ENCODE assay signal across 21 cellular contexts in the genomic region with DNA sequence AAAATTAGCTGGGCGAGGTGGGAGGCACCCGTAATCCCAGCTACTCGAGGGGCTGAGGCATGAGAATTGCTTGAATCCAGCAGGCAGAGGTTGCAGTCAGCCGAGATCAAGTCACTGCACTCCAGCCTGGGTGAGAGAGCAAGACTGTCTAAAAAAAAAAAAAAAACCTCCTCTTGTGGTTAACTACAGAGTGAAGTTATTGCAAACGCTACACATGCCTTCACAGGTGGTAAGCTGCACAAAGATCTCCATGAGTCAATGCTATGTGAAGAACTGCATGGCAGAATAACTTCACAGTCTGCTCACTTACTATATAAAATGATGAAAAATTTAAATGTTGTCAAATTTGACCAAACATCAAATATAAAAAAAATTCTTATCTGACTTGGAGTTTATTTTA.
"Had no signal": no experiment of that assay in that cellular context is flagged by ENCODE, and none has a peak within 500 bp of the region (broad histone marks: within the 10 kb centered on the region; RNA-seq: fewer than 3 reads in every experiment).

No MANE protein-coding gene starts in this region.

- H3K4me3 ChIP-seq: esophagus muscularis mucosa, gastrocnemius medialis, heart right ventricle, lung, psoas muscle, skin epidermis, testis, transverse colon had no signal

- DNase-seq: effector memory CD4-positive, alpha-beta T cell; gastrocnemius medialis; heart right ventricle; hypothalamus; islet precursor cell; left colon; left ventricle myocardium superior; mesendoderm; naive thymus-derived CD4-positive, alpha-beta T cell; nephron progenitor cell; psoas muscle; stimulated activated CD4-positive, alpha-beta T cell treated with anti-CD3 and anti-CD28 coated beads, Interleukin-2, amount 100 ng/mL, for 24 hours; stimulated activated CD4-positive, alpha-beta T cell treated with anti-CD3 and anti-CD28 coated beads, Interleukin-4, amount 100 ng/mL, for 4 hours; stimulated activated naive B cell treated with anti-CD40 and anti-IgM and Interleukin-4, amounts not matched to agents 10 μg/mL and 1 μg/mL and 100 μg/mL, for 72 hours; stimulated activated naive CD8-positive, alpha-beta T cell treated with anti-CD3 and anti-CD28 coated beads, Interleukin-15, amount 100 ng/mL, for 72 hours; testis; transverse colon had no signal

- ATAC-seq: gastrocnemius medialis; heart right ventricle; left colon; left ventricle myocardium superior; naive thymus-derived CD4-positive, alpha-beta T cell; psoas muscle; sciatic nerve; stimulated activated naive B cell treated with anti-CD40 and anti-IgM and Interleukin-4, amounts not matched to agents 10 μg/mL and 1 μg/mL and 100 μg/mL, for 72 hours; stimulated activated naive CD8-positive, alpha-beta T cell treated with anti-CD3 and anti-CD28 coated beads, Interleukin-15, amount 100 ng/mL, for 72 hours had no signal
